In genomic region chr2:236393581-236393980, GRCh38 we compare ENCODE assay signal across 21 cellular contexts.
A peak's percentile ranks its signal among the peaks of the same experiment; 100 is the strongest.
DNase-seq lines count a peak whose midpoint lies in the region; ATAC-seq and TF ChIP-seq lines count a peak whose summit lies in the region.
"Had no signal": no experiment of that assay in that cellular context is flagged by ENCODE, and none has a peak within 500 bp of the region (broad histone marks: within the 10 kb centered on the region; RNA-seq: fewer than 3 reads in every experiment).

No MANE protein-coding gene starts in this region.

- CTCF ChIA-PET in activated CD4-positive, alpha-beta T cell treated with anti-CD3 and anti-CD28 coated beads, Interleukin-2, amount 10 ng/mL, durations not matched to agents 7 days and 5 days (lab: Charles Lee) = interaction anchor here (0.6 kb wide), 1 partner anchor 971 kb away, joined by 3 read pairs; no protein-coding TSS in a partner anchor

- H3K27me3 Mint-ChIP-seq in activated CD4-positive, alpha-beta T cell treated with anti-CD3 and anti-CD28 coated beads, Interleukin-2, amount 10 ng/mL, durations not matched to agents 7 days and 5 days = peaks cover 4% of the 10 kb centered on the region
- H3K27me3 Mint-ChIP-seq in neural crest cell (ENCODE audit: low read depth) = no peaks in the 10 kb centered on the region

- DNase-seq in activated CD4-positive, alpha-beta T cell treated with anti-CD3 and anti-CD28 coated beads, Interleukin-2, amount 10 ng/mL, durations not matched to agents 7 days and 5 days = no peak
- DNase-seq in activated CD4-positive, alpha-beta T cell treated with anti-CD3 and anti-CD28 coated beads for 48 hours = no peak
- DNase-seq in coronary artery (ENCODE audit: low spot score) (peak; percentile 50), neural crest cell (ENCODE audit: low read depth, low spot score) (no peak)
- DNase-seq in stimulated activated CD4-positive, alpha-beta T cell treated with anti-CD3 and anti-CD28 coated beads, Interleukin-4, amount 100 ng/mL, for 24 hours = no peak
- DNase-seq: CD8-positive, alpha-beta memory T cell; COR-L47; DMS 273 treated with DMSO at 0.1 percent for 48 hours; DMS53; DND-41; EL; GM23248; HFFc6 had no signal

- no peak overlapping the region for H3K4me3 Mint-ChIP-seq in activated CD4-positive, alpha-beta T cell treated with anti-CD3 and anti-CD28 coated beads, Interleukin-2, amount 10 ng/mL, durations not matched to agents 7 days and 5 days
- H3K4me3 Mint-ChIP-seq in neural crest cell = no peak overlapping the region
- H3K4me3 Mint-ChIP-seq: CD8-positive, alpha-beta memory T cell; HFFc6 had no signal

- peak overlapping the region; percentile 61 for H3K27ac Mint-ChIP-seq in activated CD4-positive, alpha-beta T cell treated with anti-CD3 and anti-CD28 coated beads, Interleukin-2, amount 10 ng/mL, durations not matched to agents 7 days and 5 days
- H3K27ac Mint-ChIP-seq in neural crest cell (ENCODE audit: unreplicated experiment) = peak overlapping the region; percentile 21
- H3K27ac Mint-ChIP-seq: CD8-positive, alpha-beta memory T cell; HFFc6 had no signal

- POLR2A ChIA-PET in activated CD4-positive, alpha-beta T cell treated with anti-CD3 and anti-CD28 coated beads, Interleukin-2, amount 10 ng/mL, durations not matched to agents 7 days and 5 days (lab: Charles Lee) = no interaction called here

- H3K9me3 Mint-ChIP-seq in activated CD4-positive, alpha-beta T cell treated with anti-CD3 and anti-CD28 coated beads, Interleukin-2, amount 10 ng/mL, durations not matched to agents 7 days and 5 days = peaks cover 3% of the 10 kb centered on the region
- H3K9me3 Mint-ChIP-seq in neural crest cell = peaks cover 7% of the 10 kb centered on the region

- H3K4me3 ChIP-seq in coronary artery = no peak overlapping the region
- H3K4me3 ChIP-seq: A549; BLaER1 treated with 17β-estradiol and CSF1 and Interleukin-3, amounts not matched to agents 10 nM and 100 nM; GM12878; GM23248 had no signal

- H3K36me3 Mint-ChIP-seq in activated CD4-positive, alpha-beta T cell treated with anti-CD3 and anti-CD28 coated beads, Interleukin-2, amount 10 ng/mL, durations not matched to agents 7 days and 5 days (ENCODE audit: low read depth) = no peaks in the 10 kb centered on the region
- H3K36me3 Mint-ChIP-seq in neural crest cell (ENCODE audit: low read depth) = peaks cover 16% of the 10 kb centered on the region

- ATAC-seq in GM21360 (IDR thresholded peaks at IDR 0.05; ENCODE audit: unreplicated experiment) (no peak), GM21528 (IDR thresholded peaks at IDR 0.05; ENCODE audit: low FRiP score, unreplicated experiment) (no peak)
- ATAC-seq: A549, GM12878, HCT116 had no signal

- H3K27ac ChIP-seq in coronary artery = no peak overlapping the region
- H3K27ac ChIP-seq: 22Rv1; A549; BLaER1 treated with 17β-estradiol and CSF1 and Interleukin-3, amounts not matched to agents 10 nM and 100 nM; GM23248; HL-60 had no signal

- H3K4me1 Mint-ChIP-seq in activated CD4-positive, alpha-beta T cell treated with anti-CD3 and anti-CD28 coated beads, Interleukin-2, amount 10 ng/mL, durations not matched to agents 7 days and 5 days = no peaks in the 10 kb centered on the region
- peaks cover 48% of the 10 kb centered on the region for H3K4me1 Mint-ChIP-seq in neural crest cell
- H3K4me1 Mint-ChIP-seq: CD8-positive, alpha-beta memory T cell had no signal

- TF ChIP-seq CTCF in coronary artery (IDR thresholded peaks at IDR 0.05) (no peak), neural crest cell (conservative IDR thresholded peaks at IDR 0.05) (no peak)
